ENCODE assay signal across 16 cellular contexts in genomic region chr4:167359711-167360110, GRCh38.
DNase-seq lines count a peak whose midpoint lies in the region; ATAC-seq and TF ChIP-seq lines count a peak whose summit lies in the region.
"Had no signal": no experiment of that assay in that cellular context is flagged by ENCODE, and none has a peak within 500 bp of the region (broad histone marks: within the 10 kb centered on the region; RNA-seq: fewer than 3 reads in every experiment).

No MANE protein-coding gene starts in this region.

- H3K27me3 ChIP-seq in neural progenitor cell: no peaks in the 10 kb centered on the region
- no peaks in the 10 kb centered on the region for H3K27me3 ChIP-seq in lower lobe of right lung (ENCODE audit: low read depth)
- H3K27me3 ChIP-seq: BE2C had no signal

- H3F3A ChIP-seq in neural progenitor cell (ENCODE audit: low read depth): no peaks in the 10 kb centered on the region

- no peak overlapping the region for H3K4me3 Mint-ChIP-seq in neural progenitor cell
- H3K4me3 Mint-ChIP-seq: CD4-positive, alpha-beta memory T cell had no signal

- no peaks in the 10 kb centered on the region for H3K79me2 ChIP-seq in neural progenitor cell (ENCODE audit: low read depth)

- H3K36me3 ChIP-seq in neural progenitor cell (no peaks in the 10 kb centered on the region), lower lobe of right lung (no peaks in the 10 kb centered on the region)
- H3K36me3 ChIP-seq: BE2C had no signal

- intact Hi-C loops in cardiac septum (cut with DNase I) (no loop called here), lower lobe of right lung (cut with DNase I) (no loop called here)

- H3K4me3 ChIP-seq in epithelial cell of esophagus (ENCODE audit: low read length) (no peak overlapping the region), neural progenitor cell (no peak overlapping the region), lower lobe of right lung (no peak overlapping the region)

- no peaks in the 10 kb centered on the region for H3K36me3 Mint-ChIP-seq in neural progenitor cell
- H3K36me3 Mint-ChIP-seq: CD4-positive, alpha-beta memory T cell had no signal

- H3K9me3 Mint-ChIP-seq in neural progenitor cell: no peaks in the 10 kb centered on the region

- no peaks in the 10 kb centered on the region for H4K20me1 ChIP-seq in neural progenitor cell (ENCODE audit: low read depth)

- H3K4me1 Mint-ChIP-seq in neural progenitor cell: no peaks in the 10 kb centered on the region
- H3K4me1 Mint-ChIP-seq: CD4-positive, alpha-beta memory T cell had no signal

- H3K4me2 ChIP-seq in neural progenitor cell: no peak overlapping the region

- DNase-seq in OCI-M1 (lab: John Stamatoyannopoulos, UW): peak; percentile 17
- peak; percentile 0 for DNase-seq in epithelial cell of esophagus (ENCODE audit: low read depth)
- peak; percentile 5 for DNase-seq in neural progenitor cell (ENCODE audit: low spot score)
- no peak for DNase-seq in H4 (ENCODE audit: low spot score)
- no peak for DNase-seq in cardiac septum (ENCODE audit: low spot score)
- no peak for DNase-seq in lower lobe of right lung
- DNase-seq in SKM-1 (lab: John Stamatoyannopoulos, UW; ENCODE audit: unreplicated experiment): no peak
- DNase-seq: BE2C; CD4-positive, alpha-beta memory T cell; DMS153; DMS79 treated with DMSO at 0.1 percent for 48 hours; EL; H7 had no signal

- no peak overlapping the region for H3K9ac ChIP-seq in neural progenitor cell

- H3K4me1 ChIP-seq in neural progenitor cell: no peaks in the 10 kb centered on the region
- H3K4me1 ChIP-seq in lower lobe of right lung: no peaks in the 10 kb centered on the region
- H3K4me1 ChIP-seq: BE2C had no signal

- no peaks in the 10 kb centered on the region for H3K27me3 Mint-ChIP-seq in neural progenitor cell (ENCODE audit: insufficient read depth, low read depth)
- H3K27me3 Mint-ChIP-seq: CD4-positive, alpha-beta memory T cell had no signal

- no peak overlapping the region for H3K27ac Mint-ChIP-seq in neural progenitor cell
- H3K27ac Mint-ChIP-seq: CD4-positive, alpha-beta memory T cell had no signal

- TF ChIP-seq CTCF in epithelial cell of esophagus (IDR thresholded peaks at IDR 0.05; ENCODE audit: insufficient read depth, low read depth, low read length, missing control alignments) (no peak), neural progenitor cell (IDR thresholded peaks at IDR 0.05) (no peak), lower lobe of right lung (IDR thresholded peaks at IDR 0.05) (no peak)

- H3K9me3 ChIP-seq in neural progenitor cell (ENCODE audit: low read depth) (no peaks in the 10 kb centered on the region), lower lobe of right lung (no peaks in the 10 kb centered on the region)
- H3K9me3 ChIP-seq: BE2C had no signal

- no peak overlapping the region for H2AFZ ChIP-seq in neural progenitor cell (replicated peaks)

- ATAC-seq in GM18520 (IDR thresholded peaks at IDR 0.05; ENCODE audit: unreplicated experiment) (peak; percentile 45), lower lobe of right lung (no peak)

- H3K27ac ChIP-seq in neural progenitor cell (no peak overlapping the region), lower lobe of right lung (no peak overlapping the region)
- H3K27ac ChIP-seq: C4-2B, HL-60 had no signal

Comparison
In these comparisons a context has a peak if more than half of its experiments do, and no peak if none do; other contexts are left out.
1. DNase-seq: peak in OCI-M1 (single experiment), epithelial cell of esophagus (single experiment) and neural progenitor cell (single experiment); none in H4 (single experiment), cardiac septum (single experiment), lower lobe of right lung (single experiment) and SKM-1 (single experiment).